In genomic region chr14:21107360-21107781, GRCh38 we compare ENCODE assay signal across 1 cellular context.
TF ChIP-seq lines count a peak whose summit lies in the region.

No MANE protein-coding gene starts in this region.

TF ChIP-seq in K562, 482 proteins besides CTCF, POLR2A, EP300 and RAD21 (continues in another document):
- TF ChIP-seq HOXB6 (CRISPR knock-in tag; IDR thresholded peaks at IDR 0.05; ENCODE audit: borderline replicate concordance) (no peak), RHOXF2B (CRISPR knock-in tag; conservative IDR thresholded peaks at IDR 0.05) (no peak), ARID1B (IDR thresholded peaks at IDR 0.05) (peak; percentile 85), MCM5 (IDR thresholded peaks at IDR 0.05; ENCODE audit: low read depth) (no peak), RFX1 (IDR thresholded peaks at IDR 0.05) (0 out of 2 replicates have a peak, but pooled peaks have one; percentile 22), DPF2 (IDR thresholded peaks at IDR 0.05) (peak; percentile 76), SMAD4 (CRISPR knock-in tag; conservative IDR thresholded peaks at IDR 0.05) (peak; percentile 62; the same call in 1 of the 2 replicates), SP1 (CRISPR knock-in tag; IDR thresholded peaks at IDR 0.05) (no peak), MNT (conservative IDR thresholded peaks at IDR 0.05) (peak; percentile 5 to 51; a peak in 1 of 4 replicates), SMARCA4 (IDR thresholded peaks at IDR 0.05) (peak; percentile 49; the same call in 1 of the 2 replicates), E2F3 (CRISPR knock-in tag; IDR thresholded peaks at IDR 0.05) (no peak), CBFA2T2 (conservative IDR thresholded peaks at IDR 0.05) (peak; percentile 55), LEF1 (IDR thresholded peaks at IDR 0.05) (peak; percentile 25; the same call in 1 of the 2 replicates), MAFK (IDR thresholded peaks at IDR 0.05; ENCODE audit: low read length) (peak; percentile 2; the same call in 1 of the 2 replicates), TEAD1 (CRISPR knock-in tag; IDR thresholded peaks at IDR 0.05) (no peak), ARNT (IDR thresholded peaks at IDR 0.05) (no peak), IRF9 (tag; IDR thresholded peaks at IDR 0.05) (no peak), CHD1 (IDR thresholded peaks at IDR 0.05; ENCODE audit: low read length) (no peak), CBFA2T3 (IDR thresholded peaks at IDR 0.05) (peak; percentile 82), ZNF316 (IDR thresholded peaks at IDR 0.05) (peak; percentile 27; the same call in 1 of the 2 replicates), KDM1A (IDR thresholded peaks at IDR 0.05) (peak; percentile 46 to 53; a peak in 3 of 4 replicates), NCOR1 (IDR thresholded peaks at IDR 0.05) (peak; percentile 77), MEIS2 (IDR thresholded peaks at IDR 0.05; ENCODE audit: partially characterized antibody) (peak; percentile 99), FOXA3 (CRISPR knock-in tag; conservative IDR thresholded peaks at IDR 0.05 in 1 of 2, IDR thresholded peaks at IDR 0.05 in 1 of 2) (no peak), MAFG (tag; conservative IDR thresholded peaks at IDR 0.05) (0 out of 2 replicates have a peak, but pooled peaks have one; percentile 6), ZEB2 (IDR thresholded peaks at IDR 0.05) (no peak), NFE2 (IDR thresholded peaks at IDR 0.05; ENCODE audit: low read depth) (peak; percentile 77), TCF3 (CRISPR knock-in tag; IDR thresholded peaks at IDR 0.05) (peak; percentile 76), U2AF1 (optimal IDR thresholded peaks at IDR 0.05; ENCODE audit: low read depth, low read length) (no peak), BRF1 (IDR thresholded peaks at IDR 0.05; ENCODE audit: borderline replicate concordance, extremely low read depth, insufficient read length) (no peak), HMG20B (CRISPR knock-in tag; IDR thresholded peaks at IDR 0.05) (no peak), NFE2L1 (tag; IDR thresholded peaks at IDR 0.05; ENCODE audit: borderline replicate concordance, low read depth) (no peak), U2AF2 (optimal IDR thresholded peaks at IDR 0.05; ENCODE audit: low read depth, low read length) (no peak), GATAD2B (IDR thresholded peaks at IDR 0.05; ENCODE audit: borderline replicate concordance) (0 out of 2 replicates have a peak, but pooled peaks have one; percentile 61), MIER1 (IDR thresholded peaks at IDR 0.05; ENCODE audit: low read depth) (no peak), MTF1 (CRISPR knock-in tag; IDR thresholded peaks at IDR 0.05; ENCODE audit: borderline replicate concordance) (no peak), KDM4B (IDR thresholded peaks at IDR 0.05; ENCODE audit: borderline replicate concordance in 2 of 2, low read depth in 1 of 2) (0 out of 4 replicates have a peak, but pooled peaks of 1 of the 2 experiments have one; percentile 17), HDGF (IDR thresholded peaks at IDR 0.05) (0 out of 2 replicates have a peak, but pooled peaks have one; percentile 9), KHSRP (IDR thresholded peaks at IDR 0.05) (no peak), ZC3H4 (CRISPR knock-in tag; IDR thresholded peaks at IDR 0.05; ENCODE audit: borderline replicate concordance) (no peak), ZFP36 (IDR thresholded peaks at IDR 0.05; ENCODE audit: low read depth, low read length, partially characterized antibody) (no peak), GTF2A2 (tag; IDR thresholded peaks at IDR 0.05) (no peak), FOXK2 (conservative IDR thresholded peaks at IDR 0.05 in 1 of 2, IDR thresholded peaks at IDR 0.05 in 1 of 2; ENCODE audit: low read depth in 2 of 2) (0 out of 4 replicates have a peak, but pooled peaks of 1 of the 2 experiments have one; percentile 27), HLTF (IDR thresholded peaks at IDR 0.05) (no peak), RBFOX2 (IDR thresholded peaks at IDR 0.05; ENCODE audit: low read depth, low read length) (peak; percentile 11; the same call in 1 of the 2 replicates), TAL1 (IDR thresholded peaks at IDR 0.05) (peak; percentile 47; the same call in 1 of the 2 replicates), HDAC2 (IDR thresholded peaks at IDR 0.05) (0 out of 2 replicates have a peak, but pooled peaks have one; percentile 29), MTA2 (IDR thresholded peaks at IDR 0.05; ENCODE audit: low read depth) (0 out of 2 replicates have a peak, but pooled peaks have one; percentile 15), SNIP1 (IDR thresholded peaks at IDR 0.05; ENCODE audit: low read depth) (no peak), ATF3 (IDR thresholded peaks at IDR 0.05) (peak; percentile 56; the same call in 1 of the 2 replicates), ATF3 (CRISPR knock-in tag; conservative IDR thresholded peaks at IDR 0.05) (no peak), DLX4 (CRISPR knock-in tag; IDR thresholded peaks at IDR 0.05) (no peak)
- TF ChIP-seq, protein P1, sequence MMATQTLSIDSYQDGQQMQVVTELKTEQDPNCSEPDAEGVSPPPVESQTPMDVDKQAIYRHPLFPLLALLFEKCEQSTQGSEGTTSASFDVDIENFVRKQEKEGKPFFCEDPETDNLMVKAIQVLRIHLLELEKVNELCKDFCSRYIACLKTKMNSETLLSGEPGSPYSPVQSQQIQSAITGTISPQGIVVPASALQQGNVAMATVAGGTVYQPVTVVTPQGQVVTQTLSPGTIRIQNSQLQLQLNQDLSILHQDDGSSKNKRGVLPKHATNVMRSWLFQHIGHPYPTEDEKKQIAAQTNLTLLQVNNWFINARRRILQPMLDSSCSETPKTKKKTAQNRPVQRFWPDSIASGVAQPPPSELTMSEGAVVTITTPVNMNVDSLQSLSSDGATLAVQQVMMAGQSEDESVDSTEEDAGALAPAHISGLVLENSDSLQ (IDR thresholded peaks at IDR 0.05), result peak; percentile 89
- TF ChIP-seq, protein P2, sequence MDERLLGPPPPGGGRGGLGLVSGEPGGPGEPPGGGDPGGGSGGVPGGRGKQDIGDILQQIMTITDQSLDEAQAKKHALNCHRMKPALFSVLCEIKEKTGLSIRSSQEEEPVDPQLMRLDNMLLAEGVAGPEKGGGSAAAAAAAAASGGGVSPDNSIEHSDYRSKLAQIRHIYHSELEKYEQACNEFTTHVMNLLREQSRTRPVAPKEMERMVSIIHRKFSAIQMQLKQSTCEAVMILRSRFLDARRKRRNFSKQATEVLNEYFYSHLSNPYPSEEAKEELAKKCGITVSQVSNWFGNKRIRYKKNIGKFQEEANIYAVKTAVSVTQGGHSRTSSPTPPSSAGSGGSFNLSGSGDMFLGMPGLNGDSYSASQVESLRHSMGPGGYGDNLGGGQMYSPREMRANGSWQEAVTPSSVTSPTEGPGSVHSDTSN (CRISPR knock-in tag; IDR thresholded peaks at IDR 0.05; ENCODE audit: low read depth), result peak; percentile 14; the same call in 1 of the 2 replicates
- TF ChIP-seq, protein P2 (tag; conservative IDR thresholded peaks at IDR 0.05; ENCODE audit: low read depth), result peak; percentile 92
- TF ChIP-seq, protein P3, sequence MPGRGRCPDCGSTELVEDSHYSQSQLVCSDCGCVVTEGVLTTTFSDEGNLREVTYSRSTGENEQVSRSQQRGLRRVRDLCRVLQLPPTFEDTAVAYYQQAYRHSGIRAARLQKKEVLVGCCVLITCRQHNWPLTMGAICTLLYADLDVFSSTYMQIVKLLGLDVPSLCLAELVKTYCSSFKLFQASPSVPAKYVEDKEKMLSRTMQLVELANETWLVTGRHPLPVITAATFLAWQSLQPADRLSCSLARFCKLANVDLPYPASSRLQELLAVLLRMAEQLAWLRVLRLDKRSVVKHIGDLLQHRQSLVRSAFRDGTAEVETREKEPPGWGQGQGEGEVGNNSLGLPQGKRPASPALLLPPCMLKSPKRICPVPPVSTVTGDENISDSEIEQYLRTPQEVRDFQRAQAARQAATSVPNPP (IDR thresholded peaks at IDR 0.05; ENCODE audit: borderline replicate concordance, insufficient read depth, insufficient read length), result no peak
- TF ChIP-seq, protein P4, sequence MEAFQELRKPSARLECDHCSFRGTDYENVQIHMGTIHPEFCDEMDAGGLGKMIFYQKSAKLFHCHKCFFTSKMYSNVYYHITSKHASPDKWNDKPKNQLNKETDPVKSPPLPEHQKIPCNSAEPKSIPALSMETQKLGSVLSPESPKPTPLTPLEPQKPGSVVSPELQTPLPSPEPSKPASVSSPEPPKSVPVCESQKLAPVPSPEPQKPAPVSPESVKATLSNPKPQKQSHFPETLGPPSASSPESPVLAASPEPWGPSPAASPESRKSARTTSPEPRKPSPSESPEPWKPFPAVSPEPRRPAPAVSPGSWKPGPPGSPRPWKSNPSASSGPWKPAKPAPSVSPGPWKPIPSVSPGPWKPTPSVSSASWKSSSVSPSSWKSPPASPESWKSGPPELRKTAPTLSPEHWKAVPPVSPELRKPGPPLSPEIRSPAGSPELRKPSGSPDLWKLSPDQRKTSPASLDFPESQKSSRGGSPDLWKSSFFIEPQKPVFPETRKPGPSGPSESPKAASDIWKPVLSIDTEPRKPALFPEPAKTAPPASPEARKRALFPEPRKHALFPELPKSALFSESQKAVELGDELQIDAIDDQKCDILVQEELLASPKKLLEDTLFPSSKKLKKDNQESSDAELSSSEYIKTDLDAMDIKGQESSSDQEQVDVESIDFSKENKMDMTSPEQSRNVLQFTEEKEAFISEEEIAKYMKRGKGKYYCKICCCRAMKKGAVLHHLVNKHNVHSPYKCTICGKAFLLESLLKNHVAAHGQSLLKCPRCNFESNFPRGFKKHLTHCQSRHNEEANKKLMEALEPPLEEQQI (IDR thresholded peaks at IDR 0.05), result no peak
- TF ChIP-seq, protein P5, sequence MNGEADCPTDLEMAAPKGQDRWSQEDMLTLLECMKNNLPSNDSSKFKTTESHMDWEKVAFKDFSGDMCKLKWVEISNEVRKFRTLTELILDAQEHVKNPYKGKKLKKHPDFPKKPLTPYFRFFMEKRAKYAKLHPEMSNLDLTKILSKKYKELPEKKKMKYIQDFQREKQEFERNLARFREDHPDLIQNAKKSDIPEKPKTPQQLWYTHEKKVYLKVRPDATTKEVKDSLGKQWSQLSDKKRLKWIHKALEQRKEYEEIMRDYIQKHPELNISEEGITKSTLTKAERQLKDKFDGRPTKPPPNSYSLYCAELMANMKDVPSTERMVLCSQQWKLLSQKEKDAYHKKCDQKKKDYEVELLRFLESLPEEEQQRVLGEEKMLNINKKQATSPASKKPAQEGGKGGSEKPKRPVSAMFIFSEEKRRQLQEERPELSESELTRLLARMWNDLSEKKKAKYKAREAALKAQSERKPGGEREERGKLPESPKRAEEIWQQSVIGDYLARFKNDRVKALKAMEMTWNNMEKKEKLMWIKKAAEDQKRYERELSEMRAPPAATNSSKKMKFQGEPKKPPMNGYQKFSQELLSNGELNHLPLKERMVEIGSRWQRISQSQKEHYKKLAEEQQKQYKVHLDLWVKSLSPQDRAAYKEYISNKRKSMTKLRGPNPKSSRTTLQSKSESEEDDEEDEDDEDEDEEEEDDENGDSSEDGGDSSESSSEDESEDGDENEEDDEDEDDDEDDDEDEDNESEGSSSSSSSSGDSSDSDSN (IDR thresholded peaks at IDR 0.05; ENCODE audit: borderline replicate concordance in 1 of 2, low read depth in 2 of 2, low read length in 2 of 2), result 0 out of 4 replicates have a peak, but pooled peaks of 1 of the 2 experiments have one; percentile 53
- TF ChIP-seq, protein P6, sequence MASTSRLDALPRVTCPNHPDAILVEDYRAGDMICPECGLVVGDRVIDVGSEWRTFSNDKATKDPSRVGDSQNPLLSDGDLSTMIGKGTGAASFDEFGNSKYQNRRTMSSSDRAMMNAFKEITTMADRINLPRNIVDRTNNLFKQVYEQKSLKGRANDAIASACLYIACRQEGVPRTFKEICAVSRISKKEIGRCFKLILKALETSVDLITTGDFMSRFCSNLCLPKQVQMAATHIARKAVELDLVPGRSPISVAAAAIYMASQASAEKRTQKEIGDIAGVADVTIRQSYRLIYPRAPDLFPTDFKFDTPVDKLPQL (IDR thresholded peaks at IDR 0.05; ENCODE audit: extremely low read depth, insufficient read length), result no peak
